In genomic region chr6:10441655-10442009, GRCh38 we compare ENCODE assay signal across 1 cellular context.
TF ChIP-seq lines count a peak whose summit lies in the region.

No MANE protein-coding gene starts in this region.

TF ChIP-seq in GM23338, 12 proteins besides CTCF, POLR2A, EP300 and RAD21:
- TF ChIP-seq, protein P1, sequence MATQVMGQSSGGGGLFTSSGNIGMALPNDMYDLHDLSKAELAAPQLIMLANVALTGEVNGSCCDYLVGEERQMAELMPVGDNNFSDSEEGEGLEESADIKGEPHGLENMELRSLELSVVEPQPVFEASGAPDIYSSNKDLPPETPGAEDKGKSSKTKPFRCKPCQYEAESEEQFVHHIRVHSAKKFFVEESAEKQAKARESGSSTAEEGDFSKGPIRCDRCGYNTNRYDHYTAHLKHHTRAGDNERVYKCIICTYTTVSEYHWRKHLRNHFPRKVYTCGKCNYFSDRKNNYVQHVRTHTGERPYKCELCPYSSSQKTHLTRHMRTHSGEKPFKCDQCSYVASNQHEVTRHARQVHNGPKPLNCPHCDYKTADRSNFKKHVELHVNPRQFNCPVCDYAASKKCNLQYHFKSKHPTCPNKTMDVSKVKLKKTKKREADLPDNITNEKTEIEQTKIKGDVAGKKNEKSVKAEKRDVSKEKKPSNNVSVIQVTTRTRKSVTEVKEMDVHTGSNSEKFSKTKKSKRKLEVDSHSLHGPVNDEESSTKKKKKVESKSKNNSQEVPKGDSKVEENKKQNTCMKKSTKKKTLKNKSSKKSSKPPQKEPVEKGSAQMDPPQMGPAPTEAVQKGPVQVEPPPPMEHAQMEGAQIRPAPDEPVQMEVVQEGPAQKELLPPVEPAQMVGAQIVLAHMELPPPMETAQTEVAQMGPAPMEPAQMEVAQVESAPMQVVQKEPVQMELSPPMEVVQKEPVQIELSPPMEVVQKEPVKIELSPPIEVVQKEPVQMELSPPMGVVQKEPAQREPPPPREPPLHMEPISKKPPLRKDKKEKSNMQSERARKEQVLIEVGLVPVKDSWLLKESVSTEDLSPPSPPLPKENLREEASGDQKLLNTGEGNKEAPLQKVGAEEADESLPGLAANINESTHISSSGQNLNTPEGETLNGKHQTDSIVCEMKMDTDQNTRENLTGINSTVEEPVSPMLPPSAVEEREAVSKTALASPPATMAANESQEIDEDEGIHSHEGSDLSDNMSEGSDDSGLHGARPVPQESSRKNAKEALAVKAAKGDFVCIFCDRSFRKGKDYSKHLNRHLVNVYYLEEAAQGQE (IDR thresholded peaks at IDR 0.05; ENCODE audit: unreplicated experiment), result no peak
- TF ChIP-seq EZH2phosphoT487 (IDR thresholded peaks at IDR 0.05; ENCODE audit: unreplicated experiment), result no peak
- TF ChIP-seq EZH2 (IDR thresholded peaks at IDR 0.05; ENCODE audit: low read depth, unreplicated experiment), result no peak
- no peak for TF ChIP-seq ZNF331 (CRISPR knock-in tag; IDR thresholded peaks at IDR 0.05; ENCODE audit: low read depth)
- no peak for TF ChIP-seq ZNF462 (CRISPR knock-in tag; IDR thresholded peaks at IDR 0.05)
